20 cellular contexts compared by ENCODE assay signal in genomic region chr2:43241558-43241957, GRCh38. TPM values are rescaled to one million over a fixed set of nuclear protein-coding genes. Genes with fewer than 3 reads are reported as not detected.
DNase-seq lines count a peak whose midpoint lies in the region; ATAC-seq, FAIRE-seq and TF ChIP-seq lines count a peak whose summit lies in the region.
"Had no signal": no experiment of that assay in that cellular context is flagged by ENCODE, and none has a peak within 500 bp of the region (broad histone marks: within the 10 kb centered on the region; RNA-seq: fewer than 3 reads in every experiment).

No MANE protein-coding gene starts in this region.

- POLR2A ChIA-PET in activated CD8-positive, alpha-beta T cell treated with anti-CD3 and anti-CD28 coated beads for 36 hours (lab: Charles Lee): interaction anchor here (1.0 kb wide), 1 partner anchor 53 kb away, joined by 3 read pairs; no protein-coding TSS in a partner anchor
- POLR2A ChIA-PET in activated CD8-positive, alpha-beta T cell treated with anti-CD3 and anti-CD28 coated beads, Interleukin-2, amount 10 ng/mL, durations not matched to agents 7 days and 5 days (lab: Charles Lee): no interaction called here
- POLR2A ChIA-PET in K562 (lab: Yijun Ruan, JAX): interaction anchor here (2.3 kb wide), 1 partner anchor 13 kb away, joined by 9 read pairs; no protein-coding TSS in a partner anchor

- no peaks in the 10 kb centered on the region for H3K9me3 Mint-ChIP-seq in activated CD8-positive, alpha-beta T cell treated with anti-CD3 and anti-CD28 coated beads for 36 hours
- H3K9me3 Mint-ChIP-seq in activated CD8-positive, alpha-beta T cell treated with anti-CD3 and anti-CD28 coated beads, Interleukin-2, amount 10 ng/mL, durations not matched to agents 7 days and 5 days (ENCODE audit: insufficient read depth): no peaks in the 10 kb centered on the region

- H3K9me1 ChIP-seq in K562 (ENCODE audit: control insufficient read depth, insufficient read depth, low read length): no peaks in the 10 kb centered on the region

- H3K4me1 ChIP-seq in K562 (replicated peaks in 1 of 2; ENCODE audit: control insufficient read depth in 2 of 2, insufficient read depth in 2 of 2, low read length in 2 of 2) (no peaks in the 10 kb centered on the region; a peak in 1 of 5 replicates), spleen (peaks cover 0 to 46% (median 22%) of the 10 kb centered on the region in 6 donors), gastroesophageal sphincter (peaks cover 0 to 15% (median 4%) of the 10 kb centered on the region in 3 donors)

- no peak for TF ChIP-seq POLR2A in K562 (conservative IDR thresholded peaks at IDR 0.05)
- no peak for TF ChIP-seq POLR2A in spleen (IDR thresholded peaks at IDR 0.05)
- TF ChIP-seq POLR2A in gastroesophageal sphincter (IDR thresholded peaks at IDR 0.05): no peak

- H3K4me2 ChIP-seq in K562 (ENCODE audit: insufficient read depth, low read length): no peak overlapping the region

- H3K27ac ChIP-seq in K562 (ENCODE audit: extremely low read depth, low read depth, low read length) (no peak overlapping the region), spleen (peak overlapping the region in 3 of 8 donors; percentile 82 to 89 (median 86)), gastroesophageal sphincter (no peak overlapping the region)

- no peaks in the 10 kb centered on the region for H3K27me3 Mint-ChIP-seq in activated CD8-positive, alpha-beta T cell treated with anti-CD3 and anti-CD28 coated beads for 36 hours
- H3K27me3 Mint-ChIP-seq in activated CD8-positive, alpha-beta T cell treated with anti-CD3 and anti-CD28 coated beads, Interleukin-2, amount 10 ng/mL, durations not matched to agents 7 days and 5 days (ENCODE audit: low read depth): no peaks in the 10 kb centered on the region

- ATAC-seq in activated CD8-positive, alpha-beta T cell treated with anti-CD3 and anti-CD28 coated beads for 36 hours: no peak
- ATAC-seq in activated CD8-positive, alpha-beta T cell treated with anti-CD3 and anti-CD28 coated beads, Interleukin-2, amount 10 ng/mL, durations not matched to agents 7 days and 5 days: no peak
- peak; percentile 69 for ATAC-seq in K562
- peak; percentile 80 for ATAC-seq in sciatic nerve
- ATAC-seq in HG02623 (IDR thresholded peaks at IDR 0.05; ENCODE audit: unreplicated experiment): no peak
- no peak for ATAC-seq in gastroesophageal sphincter
- ATAC-seq: Panc1 had no signal

- no peak overlapping the region for H2AFZ ChIP-seq in K562 (ENCODE audit: low read depth, low read length)

- 81% methylated on average over 10 of the region's 10 CpGs for WGBS in K562 (ENCODE audit: insufficient coverage, low coverage, missing lambda C conversion rate)
- WGBS in spleen, 5 donors: 87 to 97% (median 94%) methylated on average over 10 of the region's 10 CpGs
- WGBS in gastroesophageal sphincter (ENCODE audit: low coverage in 1 of 2), 2 donors: 73 to 100% methylated on average over 3 of the region's 10 CpGs

- CTCF ChIA-PET in activated CD8-positive, alpha-beta T cell treated with anti-CD3 and anti-CD28 coated beads for 36 hours (lab: Charles Lee): interaction anchor here (1.4 to 4.2 kb wide), 3 partner anchors 12 to 336 kb away, joined by 3 to 19 read pairs (median 17); no protein-coding TSS in a partner anchor
- CTCF ChIA-PET in activated CD8-positive, alpha-beta T cell treated with anti-CD3 and anti-CD28 coated beads, Interleukin-2, amount 10 ng/mL, durations not matched to agents 7 days and 5 days (lab: Charles Lee): interaction anchor here (1.1 kb wide), 1 partner anchor 293 kb away, joined by 3 read pairs; no protein-coding TSS in a partner anchor
- CTCF ChIA-PET in K562 (lab: Yijun Ruan, JAX; ENCODE audit: low intra/inter-chr PET ratio): interaction anchor here (1.1 kb wide), 1 partner anchor 414 kb away, joined by 3 read pairs; no protein-coding TSS in a partner anchor

- intact Hi-C loops in activated CD8-positive, alpha-beta T cell treated with anti-CD3 and anti-CD28 coated beads for 36 hours (cut with micrococcal nuclease): no loop called here
- intact Hi-C loops in K562 (cut with micrococcal nuclease): no loop called here
- intact Hi-C loops in sciatic nerve (cut with DNase I): no loop called here
- intact Hi-C loops in spleen (cut with DNase I; ENCODE audit: low total_unique reads): no loop called here

- H3K36me3 ChIP-seq in K562 (ENCODE audit: control insufficient read depth, insufficient read depth, low read length) (no peaks in the 10 kb centered on the region), spleen (peaks cover 0 to 10% (median 3%) of the 10 kb centered on the region in 6 donors), gastroesophageal sphincter (no peaks in the 10 kb centered on the region)

- H3K9ac ChIP-seq in K562 (ENCODE audit: insufficient read depth in 1 of 2, low read depth in 2 of 2, low read length in 2 of 2): no peak overlapping the region

- H3K9me3 ChIP-seq in K562 (replicated peaks; ENCODE audit: control insufficient read depth, insufficient read depth, low read depth, low read length) (no peaks in the 10 kb centered on the region), spleen (no peaks in the 10 kb centered on the region), gastroesophageal sphincter (no peaks in the 10 kb centered on the region)

- FAIRE-seq in K562 (lab: Jason Lieb, UNC): no peak
- FAIRE-seq: H54 had no signal

- H3K27ac Mint-ChIP-seq in activated CD8-positive, alpha-beta T cell treated with anti-CD3 and anti-CD28 coated beads for 36 hours: peak overlapping the region; percentile 14
- H3K27ac Mint-ChIP-seq in activated CD8-positive, alpha-beta T cell treated with anti-CD3 and anti-CD28 coated beads, Interleukin-2, amount 10 ng/mL, durations not matched to agents 7 days and 5 days: no peak overlapping the region

- H3K4me1 Mint-ChIP-seq in activated CD8-positive, alpha-beta T cell treated with anti-CD3 and anti-CD28 coated beads for 36 hours (ENCODE audit: low read depth): peaks cover 10% of the 10 kb centered on the region
- peaks cover 5% of the 10 kb centered on the region for H3K4me1 Mint-ChIP-seq in activated CD8-positive, alpha-beta T cell treated with anti-CD3 and anti-CD28 coated beads, Interleukin-2, amount 10 ng/mL, durations not matched to agents 7 days and 5 days (ENCODE audit: low read depth)

- H4K20me1 ChIP-seq in K562 (replicated peaks; ENCODE audit: control insufficient read depth, insufficient read depth, low read length): no peaks in the 10 kb centered on the region

- no peak for DNase-seq in activated CD8-positive, alpha-beta T cell treated with anti-CD3 and anti-CD28 coated beads for 36 hours
- no peak for DNase-seq in activated CD8-positive, alpha-beta T cell treated with anti-CD3 and anti-CD28 coated beads, Interleukin-2, amount 10 ng/mL, durations not matched to agents 7 days and 5 days
- DNase-seq in K562 (ENCODE audit: extremely low read depth in 1 of 4, low spot score in 3 of 4) (no peak), sciatic nerve (ENCODE audit: low spot score) (no peak), spleen (no peak)
- no peak for DNase-seq in activated CD8-positive, alpha-beta memory T cell treated with anti-CD3 and anti-CD28 coated beads, Interleukin-2, amount 50 U/mL, for 4 hours
- DNase-seq: AML-193, DMS79, KBM-7, MM.1S, NCI-H1048, NCI-H1436, NCI-H2029, NCI-H2227 treated with DMSO at 0.1 percent for 48 hours, NCI-H510A, SIG-M5 had no signal

- no peak overlapping the region for H3K4me3 Mint-ChIP-seq in activated CD8-positive, alpha-beta T cell treated with anti-CD3 and anti-CD28 coated beads for 36 hours
- H3K4me3 Mint-ChIP-seq in activated CD8-positive, alpha-beta T cell treated with anti-CD3 and anti-CD28 coated beads, Interleukin-2, amount 10 ng/mL, durations not matched to agents 7 days and 5 days: no peak overlapping the region

- H3K4me3 ChIP-seq in K562 (no peak overlapping the region), spleen (no peak overlapping the region), gastroesophageal sphincter (no peak overlapping the region)

- TF ChIP-seq EP300 in K562 (IDR thresholded peaks at IDR 0.05; ENCODE audit: low read length) (no peak), gastroesophageal sphincter (IDR thresholded peaks at IDR 0.05) (no peak)

- TF ChIP-seq RAD21 in K562 (CRISPR knock-in tag; conservative IDR thresholded peaks at IDR 0.05 in 1 of 2, IDR thresholded peaks at IDR 0.05 in 1 of 2): no peak

- BruUV-seq in K562 (replicated peaks; lab: Mats Ljungman, UMichigan): no TSS peak

- no peaks in the 10 kb centered on the region for H3K27me3 ChIP-seq in K562 (ENCODE audit: control insufficient read depth in 2 of 2, insufficient read depth in 2 of 2, low read length in 2 of 2)
- no peaks in the 10 kb centered on the region for H3K27me3 ChIP-seq in spleen (replicated peaks in 1 of 7)
- no peaks in the 10 kb centered on the region for H3K27me3 ChIP-seq in gastroesophageal sphincter

- no peaks in the 10 kb centered on the region for H3K79me2 ChIP-seq in K562 (ENCODE audit: control insufficient read depth, insufficient read depth, low read length)

- in situ Hi-C loops in K562 (cut with MboI): no loop called here

- TF ChIP-seq CTCF in activated CD8-positive, alpha-beta T cell treated with anti-CD3 and anti-CD28 coated beads for 36 hours (IDR thresholded peaks at IDR 0.05): no peak
- TF ChIP-seq CTCF in K562 (IDR thresholded peaks at IDR 0.05 in 2 of 3, conservative IDR thresholded peaks at IDR 0.05 in 1 of 3; ENCODE audit: insufficient read depth in 2 of 3, low read depth in 1 of 3, low read length in 3 of 3) (no peak), spleen (IDR thresholded peaks at IDR 0.05 in 8 of 11, conservative IDR thresholded peaks at IDR 0.05 in 3 of 11) (no peak), gastroesophageal sphincter (IDR thresholded peaks at IDR 0.05) (no peak)

- peaks cover 3% of the 10 kb centered on the region for H3K36me3 Mint-ChIP-seq in activated CD8-positive, alpha-beta T cell treated with anti-CD3 and anti-CD28 coated beads for 36 hours (ENCODE audit: low read depth)
- peaks cover 2% of the 10 kb centered on the region for H3K36me3 Mint-ChIP-seq in activated CD8-positive, alpha-beta T cell treated with anti-CD3 and anti-CD28 coated beads, Interleukin-2, amount 10 ng/mL, durations not matched to agents 7 days and 5 days (ENCODE audit: low read depth)

RNA-seq across cellular contexts. Expression of gene ZFP36L2, which starts 15.2 kb away (rescaled TPM):
- 100 to 1,000 TPM; 102 to 106 TPM for total RNA-seq in activated CD8-positive, alpha-beta T cell treated with anti-CD3 and anti-CD28 coated beads for 36 hours
- 100 to 1,000 TPM; 166 TPM for total RNA-seq in activated CD8-positive, alpha-beta T cell treated with anti-CD3 and anti-CD28 coated beads, Interleukin-2, amount 10 ng/mL, durations not matched to agents 7 days and 5 days
- 9.5 and 13.7 TPM in 2 replicates for total RNA-seq in K562 (2011; cell fraction: chromatin; rRNA removed; ENCODE audit: low replicate concordance)
- 9.7 and 10.2 TPM in 2 replicates for total RNA-seq in K562 (2011; cell fraction: nucleolus; rRNA removed)
- total RNA-seq in K562 (2011; cell fraction: nucleoplasm; rRNA removed): 11.8 and 19.4 TPM in 2 replicates
- total RNA-seq in K562 (2014; rRNA removed): 4.1 and 6.2 TPM in 2 replicates
- total RNA-seq in K562 (2014; rRNA removed; fragmentation: Illumina TruSeq; extraction: Trizol): 6.2 and 6.4 TPM in 2 replicates
- total RNA-seq in K562 (2015; rRNA removed; fragmentation: Illumina TruSeq; extraction: Trizol): 6.6 and 7.9 TPM in 2 replicates
- 60.6 and 62.1 TPM in 2 replicates for total RNA-seq in K562 (2021)
- polyA plus RNA-seq in K562 (2011; rRNA removed): 6.5 and 11.7 TPM in 2 replicates
- polyA plus RNA-seq in K562 (2011; cell fraction: cytosol; rRNA removed): 3.1 and 12.8 TPM in 2 replicates
- 6.0 and 19.0 TPM in 2 replicates for polyA plus RNA-seq in K562 (2011; cell fraction: nucleus; rRNA removed)
- 27.2 and 38.8 TPM in 2 replicates for polyA plus RNA-seq in K562 (2012)
- 20.0 and 20.3 TPM in 2 replicates for polyA plus RNA-seq in K562 (2014; fragmentation: Illumina TruSeq; extraction: Trizol)
- 10 to 100 TPM; 32.4 to 42.8 TPM for polyA plus RNA-seq in K562 (2014; fragmentation: Nextera tagmentation; extraction: Ambion mirVana)
- 21.8 and 23.7 TPM in 2 replicates for polyA plus RNA-seq in K562 (2014; rRNA removed)
- 4.3 and 5.1 TPM in 2 replicates for polyA minus RNA-seq in K562 (2011; rRNA and poly(A)+ RNA removed)
- polyA minus RNA-seq in K562 (2011; cell fraction: cytosol; rRNA and poly(A)+ RNA removed): 17.1 and 23.8 TPM in 2 replicates
- 6.4 and 8.1 TPM in 2 replicates for polyA minus RNA-seq in K562 (2011; cell fraction: nucleus; rRNA and poly(A)+ RNA removed)
- total RNA-seq in sciatic nerve: 172 TPM
- 100 to 1,000 TPM; 118 to 223 (median 131) TPM for total RNA-seq in spleen
- 100 to 1,000 TPM in 1 of 3 donors, 10 to 100 TPM in 2; 72.4 to 115 (median 91.0) TPM for polyA plus RNA-seq in spleen
- total RNA-seq in gastroesophageal sphincter: 10 to 100 TPM; 50.9 to 83.2 (median 73.4) TPM

Comparison
In these comparisons a context has a peak if more than half of its experiments do, and no peak if none do; other contexts are left out.
1. ATAC-seq: peak in K562 (single experiment) and sciatic nerve (single experiment); none in activated CD8-positive, alpha-beta T cell treated with anti-CD3 and anti-CD28 coated beads for 36 hours (single experiment), activated CD8-positive, alpha-beta T cell treated with anti-CD3 and anti-CD28 coated beads, Interleukin-2, amount 10 ng/mL, durations not matched to agents 7 days and 5 days (single experiment), HG02623 (single experiment) and gastroesophageal sphincter (single experiment).